ENCODE assay signal across 1 cellular context in genomic region chr1:146013566-146013937, GRCh38.
TF ChIP-seq lines count a peak whose summit lies in the region.

No MANE protein-coding gene starts in this region.

TF ChIP-seq in K562, 482 proteins besides CTCF, POLR2A, EP300 and RAD21 (continued from another document):
- TF ChIP-seq, protein P1, sequence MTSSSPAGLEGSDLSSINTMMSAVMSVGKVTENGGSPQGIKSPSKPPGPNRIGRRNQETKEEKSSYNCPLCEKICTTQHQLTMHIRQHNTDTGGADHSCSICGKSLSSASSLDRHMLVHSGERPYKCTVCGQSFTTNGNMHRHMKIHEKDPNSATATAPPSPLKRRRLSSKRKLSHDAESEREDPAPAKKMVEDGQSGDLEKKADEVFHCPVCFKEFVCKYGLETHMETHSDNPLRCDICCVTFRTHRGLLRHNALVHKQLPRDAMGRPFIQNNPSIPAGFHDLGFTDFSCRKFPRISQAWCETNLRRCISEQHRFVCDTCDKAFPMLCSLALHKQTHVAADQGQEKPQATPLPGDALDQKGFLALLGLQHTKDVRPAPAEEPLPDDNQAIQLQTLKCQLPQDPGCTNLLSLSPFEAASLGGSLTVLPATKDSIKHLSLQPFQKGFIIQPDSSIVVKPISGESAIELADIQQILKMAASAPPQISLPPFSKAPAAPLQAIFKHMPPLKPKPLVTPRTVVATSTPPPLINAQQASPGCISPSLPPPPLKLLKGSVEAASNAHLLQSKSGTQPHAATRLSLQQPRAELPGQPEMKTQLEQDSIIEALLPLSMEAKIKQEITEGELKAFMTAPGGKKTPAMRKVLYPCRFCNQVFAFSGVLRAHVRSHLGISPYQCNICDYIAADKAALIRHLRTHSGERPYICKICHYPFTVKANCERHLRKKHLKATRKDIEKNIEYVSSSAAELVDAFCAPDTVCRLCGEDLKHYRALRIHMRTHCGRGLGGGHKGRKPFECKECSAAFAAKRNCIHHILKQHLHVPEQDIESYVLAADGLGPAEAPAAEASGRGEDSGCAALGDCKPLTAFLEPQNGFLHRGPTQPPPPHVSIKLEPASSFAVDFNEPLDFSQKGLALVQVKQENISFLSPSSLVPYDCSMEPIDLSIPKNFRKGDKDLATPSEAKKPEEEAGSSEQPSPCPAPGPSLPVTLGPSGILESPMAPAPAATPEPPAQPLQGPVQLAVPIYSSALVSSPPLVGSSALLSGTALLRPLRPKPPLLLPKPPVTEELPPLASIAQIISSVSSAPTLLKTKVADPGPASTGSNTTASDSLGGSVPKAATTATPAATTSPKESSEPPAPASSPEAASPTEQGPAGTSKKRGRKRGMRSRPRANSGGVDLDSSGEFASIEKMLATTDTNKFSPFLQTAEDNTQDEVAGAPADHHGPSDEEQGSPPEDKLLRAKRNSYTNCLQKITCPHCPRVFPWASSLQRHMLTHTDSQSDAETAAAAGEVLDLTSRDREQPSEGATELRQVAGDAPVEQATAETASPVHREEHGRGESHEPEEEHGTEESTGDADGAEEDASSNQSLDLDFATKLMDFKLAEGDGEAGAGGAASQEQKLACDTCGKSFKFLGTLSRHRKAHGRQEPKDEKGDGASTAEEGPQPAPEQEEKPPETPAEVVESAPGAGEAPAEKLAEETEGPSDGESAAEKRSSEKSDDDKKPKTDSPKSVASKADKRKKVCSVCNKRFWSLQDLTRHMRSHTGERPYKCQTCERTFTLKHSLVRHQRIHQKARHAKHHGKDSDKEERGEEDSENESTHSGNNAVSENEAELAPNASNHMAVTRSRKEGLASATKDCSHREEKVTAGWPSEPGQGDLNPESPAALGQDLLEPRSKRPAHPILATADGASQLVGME (CRISPR knock-in tag; IDR thresholded peaks at IDR 0.05), result no peak
- TF ChIP-seq IRF9 (tag; IDR thresholded peaks at IDR 0.05), result no peak
- TF ChIP-seq, protein P2, sequence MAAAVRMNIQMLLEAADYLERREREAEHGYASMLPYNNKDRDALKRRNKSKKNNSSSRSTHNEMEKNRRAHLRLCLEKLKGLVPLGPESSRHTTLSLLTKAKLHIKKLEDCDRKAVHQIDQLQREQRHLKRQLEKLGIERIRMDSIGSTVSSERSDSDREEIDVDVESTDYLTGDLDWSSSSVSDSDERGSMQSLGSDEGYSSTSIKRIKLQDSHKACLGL (CRISPR knock-in tag; IDR thresholded peaks at IDR 0.05; ENCODE audit: borderline replicate concordance, poor library complexity, severe bottlenecking), result no peak
- TF ChIP-seq FOXA1 (IDR thresholded peaks at IDR 0.05; ENCODE audit: borderline replicate concordance), result no peak
- TF ChIP-seq ZNF121 (CRISPR knock-in tag; conservative IDR thresholded peaks at IDR 0.05), result no peak
- no peak for TF ChIP-seq ZSCAN29 (IDR thresholded peaks at IDR 0.05)
- TF ChIP-seq ZNF212 (CRISPR knock-in tag; IDR thresholded peaks at IDR 0.05), result no peak
- TF ChIP-seq ZNF134 (CRISPR knock-in tag; conservative IDR thresholded peaks at IDR 0.05), result no peak
- TF ChIP-seq CBFA2T2 (conservative IDR thresholded peaks at IDR 0.05), result 0 out of 2 replicates have a peak, but pooled peaks have one; percentile 20
- no peak for TF ChIP-seq ZNF764 (CRISPR knock-in tag; IDR thresholded peaks at IDR 0.05; ENCODE audit: low read depth)
- TF ChIP-seq E4F1 (CRISPR knock-in tag; IDR thresholded peaks at IDR 0.05; ENCODE audit: borderline replicate concordance), result no peak
- no peak for TF ChIP-seq POLR2H (tag; IDR thresholded peaks at IDR 0.05; ENCODE audit: low read depth)
- TF ChIP-seq ELF2 (CRISPR knock-in tag; IDR thresholded peaks at IDR 0.05), result no peak
- TF ChIP-seq MEIS2 (IDR thresholded peaks at IDR 0.05; ENCODE audit: partially characterized antibody), result no peak
- TF ChIP-seq, protein P3, sequence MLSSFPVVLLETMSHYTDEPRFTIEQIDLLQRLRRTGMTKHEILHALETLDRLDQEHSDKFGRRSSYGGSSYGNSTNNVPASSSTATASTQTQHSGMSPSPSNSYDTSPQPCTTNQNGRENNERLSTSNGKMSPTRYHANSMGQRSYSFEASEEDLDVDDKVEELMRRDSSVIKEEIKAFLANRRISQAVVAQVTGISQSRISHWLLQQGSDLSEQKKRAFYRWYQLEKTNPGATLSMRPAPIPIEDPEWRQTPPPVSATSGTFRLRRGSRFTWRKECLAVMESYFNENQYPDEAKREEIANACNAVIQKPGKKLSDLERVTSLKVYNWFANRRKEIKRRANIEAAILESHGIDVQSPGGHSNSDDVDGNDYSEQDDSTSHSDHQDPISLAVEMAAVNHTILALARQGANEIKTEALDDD (IDR thresholded peaks at IDR 0.05), result no peak
- TF ChIP-seq, protein P4, sequence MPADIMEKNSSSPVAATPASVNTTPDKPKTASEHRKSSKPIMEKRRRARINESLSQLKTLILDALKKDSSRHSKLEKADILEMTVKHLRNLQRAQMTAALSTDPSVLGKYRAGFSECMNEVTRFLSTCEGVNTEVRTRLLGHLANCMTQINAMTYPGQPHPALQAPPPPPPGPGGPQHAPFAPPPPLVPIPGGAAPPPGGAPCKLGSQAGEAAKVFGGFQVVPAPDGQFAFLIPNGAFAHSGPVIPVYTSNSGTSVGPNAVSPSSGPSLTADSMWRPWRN (IDR thresholded peaks at IDR 0.05; ENCODE audit: low read depth), result no peak
- no peak for TF ChIP-seq NR1H2 (CRISPR knock-in tag; IDR thresholded peaks at IDR 0.05)
- TF ChIP-seq PHB (CRISPR knock-in tag; IDR thresholded peaks at IDR 0.05), result no peak
- TF ChIP-seq, protein P5, sequence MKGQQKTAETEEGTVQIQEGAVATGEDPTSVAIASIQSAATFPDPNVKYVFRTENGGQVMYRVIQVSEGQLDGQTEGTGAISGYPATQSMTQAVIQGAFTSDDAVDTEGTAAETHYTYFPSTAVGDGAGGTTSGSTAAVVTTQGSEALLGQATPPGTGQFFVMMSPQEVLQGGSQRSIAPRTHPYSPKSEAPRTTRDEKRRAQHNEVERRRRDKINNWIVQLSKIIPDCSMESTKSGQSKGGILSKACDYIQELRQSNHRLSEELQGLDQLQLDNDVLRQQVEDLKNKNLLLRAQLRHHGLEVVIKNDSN (CRISPR knock-in tag; IDR thresholded peaks at IDR 0.05), result peak; percentile 69
- no peak for TF ChIP-seq DNMT1 (IDR thresholded peaks at IDR 0.05)
- TF ChIP-seq, protein P6, sequence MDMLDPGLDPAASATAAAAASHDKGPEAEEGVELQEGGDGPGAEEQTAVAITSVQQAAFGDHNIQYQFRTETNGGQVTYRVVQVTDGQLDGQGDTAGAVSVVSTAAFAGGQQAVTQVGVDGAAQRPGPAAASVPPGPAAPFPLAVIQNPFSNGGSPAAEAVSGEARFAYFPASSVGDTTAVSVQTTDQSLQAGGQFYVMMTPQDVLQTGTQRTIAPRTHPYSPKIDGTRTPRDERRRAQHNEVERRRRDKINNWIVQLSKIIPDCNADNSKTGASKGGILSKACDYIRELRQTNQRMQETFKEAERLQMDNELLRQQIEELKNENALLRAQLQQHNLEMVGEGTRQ (CRISPR knock-in tag; IDR thresholded peaks at IDR 0.05), result peak; percentile 74
- TF ChIP-seq PRDM10 (IDR thresholded peaks at IDR 0.05; ENCODE audit: partially characterized antibody), result no peak
- TF ChIP-seq CEBPG (CRISPR knock-in tag; IDR thresholded peaks at IDR 0.05), result no peak
- no peak for TF ChIP-seq CEBPG (tag; conservative IDR thresholded peaks at IDR 0.05 in 1 of 2, IDR thresholded peaks at IDR 0.05 in 1 of 2)
- TF ChIP-seq SMARCC2 (IDR thresholded peaks at IDR 0.05; ENCODE audit: low read depth), result no peak
- no peak for TF ChIP-seq BMI1 (IDR thresholded peaks at IDR 0.05; ENCODE audit: low read length)
- TF ChIP-seq SMARCB1 (IDR thresholded peaks at IDR 0.05; ENCODE audit: insufficient read length, low read depth), result no peak
- TF ChIP-seq SMAD4 (CRISPR knock-in tag; conservative IDR thresholded peaks at IDR 0.05), result no peak
- TF ChIP-seq ZNF584 (CRISPR knock-in tag; IDR thresholded peaks at IDR 0.05; ENCODE audit: low read depth), result no peak
- no peak for TF ChIP-seq ZBTB34 (CRISPR knock-in tag; IDR thresholded peaks at IDR 0.05)
- TF ChIP-seq MTA1 (IDR thresholded peaks at IDR 0.05; ENCODE audit: borderline replicate concordance), result no peak
TF ChIP-seq in K562: peak in this region for 7.
